12 cellular contexts compared by ENCODE assay signal in genomic region chr16:2121853-2122252, GRCh38. TPM values are rescaled to one million over a fixed set of nuclear protein-coding genes. Genes with fewer than 3 reads are reported as not detected.
DNase-seq lines count a peak whose midpoint lies in the region; ATAC-seq and TF ChIP-seq lines count a peak whose summit lies in the region.
"Had no signal": no experiment of that assay in that cellular context is flagged by ENCODE, and none has a peak within 500 bp of the region (broad histone marks: within the 10 kb centered on the region; RNA-seq: fewer than 3 reads in every experiment).

No MANE protein-coding gene starts in this region.

- no peak overlapping the region for H3K4me3 Mint-ChIP-seq in activated T-helper 17 cell treated with anti-CD3 and anti-CD28 coated beads, Interleukin-2, amount 50 U/mL, for 72 hours
- H3K4me3 Mint-ChIP-seq in naive thymus-derived CD4-positive, alpha-beta T cell = no peak overlapping the region
- H3K4me3 Mint-ChIP-seq in endothelial cell (ENCODE audit: unreplicated experiment) = no peak overlapping the region
- H3K4me3 Mint-ChIP-seq: activated naive CD8-positive, alpha-beta T cell treated with anti-CD3 and anti-CD28 coated beads for 36 hours; stimulated activated naive B cell treated with anti-CD40 and anti-IgM and Interleukin-4, amounts not matched to agents 10 μg/mL and 1 μg/mL and 100 μg/mL, for 72 hours had no signal

- DNase-seq in esophagus squamous epithelium (lab: John Stamatoyannopoulos, UW) (no peak), transverse colon (no peak), GM13976 (ENCODE audit: low spot score) (no peak), endothelial cell (ENCODE audit: low spot score) (no peak)
- DNase-seq in naive thymus-derived CD4-positive, alpha-beta T cell = no peak
- DNase-seq: activated naive CD8-positive, alpha-beta T cell treated with anti-CD3 and anti-CD28 coated beads for 36 hours; glutamatergic neuron; stimulated activated naive B cell treated with anti-CD40 and anti-IgM and Interleukin-4, amounts not matched to agents 10 μg/mL and 1 μg/mL and 100 μg/mL, for 72 hours had no signal

- intact Hi-C loops in esophagus squamous epithelium (cut with DNase I) (no loop called here), transverse colon (cut with DNase I; ENCODE audit: low total_unique reads) (no loop called here)
- intact Hi-C loops in naive thymus-derived CD4-positive, alpha-beta T cell (cut with micrococcal nuclease) = loop anchor here (1.0 kb wide), 1 partner anchor 18 kb away; no protein-coding TSS in a partner anchor

- H3K36me3 ChIP-seq in esophagus squamous epithelium (peaks cover 0 to 6% (median 0%) of the 10 kb centered on the region in 3 donors), transverse colon (no peaks in the 10 kb centered on the region)
- no peaks in the 10 kb centered on the region for H3K36me3 ChIP-seq in naive thymus-derived CD4-positive, alpha-beta T cell (ENCODE audit: control insufficient read depth in 2 of 3, insufficient read depth in 3 of 3, low read length in 3 of 3)

- no CpG with 5 or more reads among the region's 19 CpGs for WGBS in esophagus squamous epithelium, 2 donors
- WGBS in transverse colon (ENCODE audit: low coverage in 1 of 2), 2 donors = 83% methylated on average over 19 of the region's 19 CpGs; no CpG with 5 or more reads in 1 of the 2 donors

- H3K27ac Mint-ChIP-seq in activated T-helper 17 cell treated with anti-CD3 and anti-CD28 coated beads, Interleukin-2, amount 50 U/mL, for 72 hours = no peak overlapping the region
- no peak overlapping the region for H3K27ac Mint-ChIP-seq in naive thymus-derived CD4-positive, alpha-beta T cell
- H3K27ac Mint-ChIP-seq in endothelial cell (ENCODE audit: unreplicated experiment) = no peak overlapping the region
- H3K27ac Mint-ChIP-seq: activated naive CD8-positive, alpha-beta T cell treated with anti-CD3 and anti-CD28 coated beads for 36 hours; stimulated activated naive B cell treated with anti-CD40 and anti-IgM and Interleukin-4, amounts not matched to agents 10 μg/mL and 1 μg/mL and 100 μg/mL, for 72 hours had no signal

- no peaks in the 10 kb centered on the region for H3K27me3 Mint-ChIP-seq in activated T-helper 17 cell treated with anti-CD3 and anti-CD28 coated beads, Interleukin-2, amount 50 U/mL, for 72 hours
- H3K27me3 Mint-ChIP-seq in naive thymus-derived CD4-positive, alpha-beta T cell = no peaks in the 10 kb centered on the region
- peaks cover 4% of the 10 kb centered on the region for H3K27me3 Mint-ChIP-seq in endothelial cell (ENCODE audit: unreplicated experiment)
- H3K27me3 Mint-ChIP-seq: activated naive CD8-positive, alpha-beta T cell treated with anti-CD3 and anti-CD28 coated beads for 36 hours; stimulated activated naive B cell treated with anti-CD40 and anti-IgM and Interleukin-4, amounts not matched to agents 10 μg/mL and 1 μg/mL and 100 μg/mL, for 72 hours had no signal

- no peak for TF ChIP-seq CTCF in esophagus squamous epithelium (IDR thresholded peaks at IDR 0.05)
- TF ChIP-seq CTCF in transverse colon (IDR thresholded peaks at IDR 0.05) = no peak
- no peak for TF ChIP-seq CTCF in GM13976 (IDR thresholded peaks at IDR 0.05; ENCODE audit: borderline replicate concordance, control extremely low read depth, extremely low read depth, insufficient read depth, missing control alignments)
- no peak for TF ChIP-seq CTCF in endothelial cell (IDR thresholded peaks at IDR 0.05; ENCODE audit: unreplicated experiment)

- peak overlapping the region; percentile 61 to 94 (median 90) for H3K27ac ChIP-seq in esophagus squamous epithelium
- H3K27ac ChIP-seq in naive thymus-derived CD4-positive, alpha-beta T cell (ENCODE audit: low read depth, low read length) = no peak overlapping the region
- peak overlapping the region; percentile 92 to 98 (median 94) for H3K27ac ChIP-seq in transverse colon
- H3K27ac ChIP-seq: parathyroid adenoma had no signal

- TF ChIP-seq EP300 in transverse colon (IDR thresholded peaks at IDR 0.05; ENCODE audit: low read depth) = no peak

- H3K4me1 ChIP-seq in esophagus squamous epithelium (peaks cover 38 to 78% (median 61%) of the 10 kb centered on the region in 3 donors), transverse colon (peaks cover 20 to 68% (median 47%) of the 10 kb centered on the region in 4 donors)
- H3K4me1 ChIP-seq in naive thymus-derived CD4-positive, alpha-beta T cell (ENCODE audit: control insufficient read depth in 2 of 2, insufficient read depth in 2 of 2, low read length in 2 of 2) = no peaks in the 10 kb centered on the region
- H3K4me1 ChIP-seq: parathyroid adenoma had no signal

- TF ChIP-seq POLR2A in esophagus squamous epithelium (IDR thresholded peaks at IDR 0.05) (no peak), transverse colon (IDR thresholded peaks at IDR 0.05) (no peak)

- H3K4me3 ChIP-seq in esophagus squamous epithelium = peak overlapping the region in 1 of 4 donors; percentile 42
- no peak overlapping the region for H3K4me3 ChIP-seq in naive thymus-derived CD4-positive, alpha-beta T cell (ENCODE audit: low read length)
- no peak overlapping the region for H3K4me3 ChIP-seq in transverse colon
- H3K4me3 ChIP-seq: lung had no signal

- H3K9me3 Mint-ChIP-seq in activated T-helper 17 cell treated with anti-CD3 and anti-CD28 coated beads, Interleukin-2, amount 50 U/mL, for 72 hours = no peaks in the 10 kb centered on the region
- no peaks in the 10 kb centered on the region for H3K9me3 Mint-ChIP-seq in naive thymus-derived CD4-positive, alpha-beta T cell
- no peaks in the 10 kb centered on the region for H3K9me3 Mint-ChIP-seq in endothelial cell (ENCODE audit: unreplicated experiment)
- H3K9me3 Mint-ChIP-seq: activated naive CD8-positive, alpha-beta T cell treated with anti-CD3 and anti-CD28 coated beads for 36 hours; stimulated activated naive B cell treated with anti-CD40 and anti-IgM and Interleukin-4, amounts not matched to agents 10 μg/mL and 1 μg/mL and 100 μg/mL, for 72 hours had no signal

- no peaks in the 10 kb centered on the region for H3K36me3 Mint-ChIP-seq in activated T-helper 17 cell treated with anti-CD3 and anti-CD28 coated beads, Interleukin-2, amount 50 U/mL, for 72 hours (ENCODE audit: low read depth)
- H3K36me3 Mint-ChIP-seq in naive thymus-derived CD4-positive, alpha-beta T cell = no peaks in the 10 kb centered on the region
- peaks cover 4% of the 10 kb centered on the region for H3K36me3 Mint-ChIP-seq in endothelial cell (ENCODE audit: low read depth, unreplicated experiment)
- H3K36me3 Mint-ChIP-seq: activated naive CD8-positive, alpha-beta T cell treated with anti-CD3 and anti-CD28 coated beads for 36 hours had no signal

- POLR2A ChIA-PET in naive thymus-derived CD4-positive, alpha-beta T cell (lab: Charles Lee) = interaction anchor here (0.8 kb wide), 1 partner anchor 33 kb away, joined by 4 read pairs; no protein-coding TSS in a partner anchor

- H3K9me3 ChIP-seq in esophagus squamous epithelium = no peaks in the 10 kb centered on the region
- no peaks in the 10 kb centered on the region for H3K9me3 ChIP-seq in naive thymus-derived CD4-positive, alpha-beta T cell (ENCODE audit: control insufficient read depth in 2 of 3, low read length in 3 of 3)
- no peaks in the 10 kb centered on the region for H3K9me3 ChIP-seq in transverse colon

- no peaks in the 10 kb centered on the region for H3K4me1 Mint-ChIP-seq in activated T-helper 17 cell treated with anti-CD3 and anti-CD28 coated beads, Interleukin-2, amount 50 U/mL, for 72 hours
- peaks cover 0 to 28% (median 16%) of the 10 kb centered on the region in 7 donors for H3K4me1 Mint-ChIP-seq in naive thymus-derived CD4-positive, alpha-beta T cell
- peaks cover 4% of the 10 kb centered on the region for H3K4me1 Mint-ChIP-seq in endothelial cell (ENCODE audit: unreplicated experiment)

- in situ Hi-C loops in transverse colon (cut with MboI; ENCODE audit: low pct_ligation_motif_present in 1 of 4, low pct_unique_long_range_greater_than_20kb in 1 of 4, low sequenced_read_pairs in 3 of 4) = no loop called here
- in situ Hi-C loops in GM13976 (cut with MboI; ENCODE audit: low sequenced_read_pairs, unreplicated experiment) = no loop called here

- H3K27me3 ChIP-seq in esophagus squamous epithelium = no peaks in the 10 kb centered on the region
- H3K27me3 ChIP-seq in naive thymus-derived CD4-positive, alpha-beta T cell (ENCODE audit: control insufficient read depth in 2 of 2, insufficient read depth in 2 of 2, low read length in 2 of 2) = no peaks in the 10 kb centered on the region
- H3K27me3 ChIP-seq in transverse colon = no peaks in the 10 kb centered on the region

- peak; percentile 7 for ATAC-seq in activated T-helper 17 cell treated with anti-CD3 and anti-CD28 coated beads, Interleukin-2, amount 50 U/mL, for 72 hours (replicated peaks)
- ATAC-seq in naive thymus-derived CD4-positive, alpha-beta T cell = peak; percentile 14
- no peak for ATAC-seq in GM21619 (IDR thresholded peaks at IDR 0.05; ENCODE audit: unreplicated experiment)

- CTCF ChIA-PET in naive thymus-derived CD4-positive, alpha-beta T cell (lab: Charles Lee) = interaction anchor here (0.6 to 1.5 kb wide), 2 partner anchors 19 to 334 kb away, joined by 3 to 12 read pairs; no protein-coding TSS in a partner anchor

RNA-seq across cellular contexts. Expression of gene PKD1, which starts 13.8 kb away (rescaled TPM):
- 100 to 1,000 TPM in 1 of 2 donors, 10 to 100 TPM in 1; 71.8 to 122 TPM for total RNA-seq in activated T-helper 17 cell treated with anti-CD3 and anti-CD28 coated beads, Interleukin-2, amount 50 U/mL, for 72 hours
- total RNA-seq in esophagus squamous epithelium = 100 to 1,000 TPM in 1 of 4 donors, 10 to 100 TPM in 3; 34.1 to 123 (median 64.1) TPM
- total RNA-seq in naive thymus-derived CD4-positive, alpha-beta T cell = 100 to 1,000 TPM in 2 of 5 experiments, 10 to 100 TPM in 3; 82.8 to 153 (median 98.3) TPM
- 1 to 10 TPM; 4.9 to 9.8 TPM for polyA plus RNA-seq in naive thymus-derived CD4-positive, alpha-beta T cell
- 1,000 to 10,000 TPM in 1 of 4 donors, 100 to 1,000 TPM in 3; 131 to 1,015 (median 289) TPM for total RNA-seq in transverse colon
- total RNA-seq in endothelial cell (ENCODE audit: unreplicated experiment) = 70.0 TPM

RNA-seq across cellular contexts. Expression of gene RAB26, which starts 26.6 kb away (rescaled TPM):
- total RNA-seq in activated T-helper 17 cell treated with anti-CD3 and anti-CD28 coated beads, Interleukin-2, amount 50 U/mL, for 72 hours = under 1 TPM; 0.28 to 0.34 TPM
- total RNA-seq in esophagus squamous epithelium = 1 to 10 TPM in 2 of 4 donors, under 1 TPM in 2; 0.26 to 4.2 (median 0.99) TPM
- under 1 TPM in 1 of 5 experiments, not detected in 4; 0.86 TPM for total RNA-seq in naive thymus-derived CD4-positive, alpha-beta T cell
- under 1 TPM; 0.29 to 0.66 TPM for polyA plus RNA-seq in naive thymus-derived CD4-positive, alpha-beta T cell
- 10 to 100 TPM in 3 of 4 donors, 1 to 10 TPM in 1; 8.3 to 28.4 (median 14.2) TPM for total RNA-seq in transverse colon
- total RNA-seq in endothelial cell (ENCODE audit: unreplicated experiment) = 1.9 TPM

RNA-seq across cellular contexts. Expression of gene TRAF7, which starts 33.7 kb away (rescaled TPM):
- 10 to 100 TPM; 49.8 to 80.1 TPM for total RNA-seq in activated T-helper 17 cell treated with anti-CD3 and anti-CD28 coated beads, Interleukin-2, amount 50 U/mL, for 72 hours
- total RNA-seq in esophagus squamous epithelium (10 to 100 TPM; 46.9 to 79.6 (median 73.2) TPM), transverse colon (10 to 100 TPM; 43.4 to 80.4 (median 63.0) TPM), endothelial cell (ENCODE audit: unreplicated experiment) (190 TPM)
- total RNA-seq in naive thymus-derived CD4-positive, alpha-beta T cell = 10 to 100 TPM; 30.0 to 58.3 (median 36.7) TPM
- polyA plus RNA-seq in naive thymus-derived CD4-positive, alpha-beta T cell = 1 to 10 TPM; 4.8 to 6.8 TPM

Comparison
In these comparisons a context has a peak if more than half of its experiments do, and no peak if none do; other contexts are left out.
1. intact Hi-C loops: an anchor here in naive thymus-derived CD4-positive, alpha-beta T cell (1.0 kb wide); none called in esophagus squamous epithelium and transverse colon.